In genomic region chr22:22598144-22598543, GRCh38 we compare ENCODE assay signal across 1 cellular context.
TF ChIP-seq lines count a peak whose summit lies in the region.

No MANE protein-coding gene starts in this region.

TF ChIP-seq in K562, 482 proteins besides CTCF, POLR2A, EP300 and RAD21:
- no peak for TF ChIP-seq BRD4 (IDR thresholded peaks at IDR 0.05)
- no peak for TF ChIP-seq ATF1 (CRISPR knock-in tag; IDR thresholded peaks at IDR 0.05)
- TF ChIP-seq ATF1 (tag; IDR thresholded peaks at IDR 0.05): no peak
- no peak for TF ChIP-seq RERE (CRISPR knock-in tag; IDR thresholded peaks at IDR 0.05; ENCODE audit: borderline replicate concordance)
- no peak for TF ChIP-seq ARID3B (CRISPR knock-in tag; IDR thresholded peaks at IDR 0.05; ENCODE audit: borderline replicate concordance)
- TF ChIP-seq ATF6 (CRISPR knock-in tag; IDR thresholded peaks at IDR 0.05): no peak
- TF ChIP-seq RREB1 (CRISPR knock-in tag; IDR thresholded peaks at IDR 0.05): no peak
- no peak for TF ChIP-seq E2F1 (CRISPR knock-in tag; IDR thresholded peaks at IDR 0.05)
- TF ChIP-seq MTA3 (IDR thresholded peaks at IDR 0.05; ENCODE audit: borderline replicate concordance): no peak
- TF ChIP-seq HIVEP1 (CRISPR knock-in tag; IDR thresholded peaks at IDR 0.05): no peak
- no peak for TF ChIP-seq ZSCAN32 (CRISPR knock-in tag; IDR thresholded peaks at IDR 0.05)
- no peak for TF ChIP-seq XRCC4 (IDR thresholded peaks at IDR 0.05; ENCODE audit: extremely low read depth, insufficient read depth, insufficient read length)
- TF ChIP-seq WHSC1 (IDR thresholded peaks at IDR 0.05; ENCODE audit: low read length): no peak
- no peak for TF ChIP-seq TCFL5 (CRISPR knock-in tag; conservative IDR thresholded peaks at IDR 0.05)
- no peak for TF ChIP-seq SIX5 (IDR thresholded peaks at IDR 0.05; ENCODE audit: borderline replicate concordance in 1 of 2, insufficient read depth in 1 of 2, low read depth in 1 of 2, low read length in 2 of 2)
- TF ChIP-seq ZNF184 (CRISPR knock-in tag; IDR thresholded peaks at IDR 0.05): 0 out of 2 replicates have a peak, but pooled peaks have one; percentile 45
- peak; percentile 4; the same call in 1 of the 2 replicates for TF ChIP-seq STAT5A (IDR thresholded peaks at IDR 0.05; ENCODE audit: borderline replicate concordance, low read length)
- no peak for TF ChIP-seq FOXK2 (conservative IDR thresholded peaks at IDR 0.05 in 1 of 2, IDR thresholded peaks at IDR 0.05 in 1 of 2; ENCODE audit: low read depth in 2 of 2)
- no peak for TF ChIP-seq STAT5B (CRISPR knock-in tag; IDR thresholded peaks at IDR 0.05)
- no peak for TF ChIP-seq SMARCC2 (IDR thresholded peaks at IDR 0.05; ENCODE audit: low read depth)
- TF ChIP-seq HDAC6 (IDR thresholded peaks at IDR 0.05; ENCODE audit: low read depth, low read length): no peak
- no peak for TF ChIP-seq RHOXF2B (CRISPR knock-in tag; conservative IDR thresholded peaks at IDR 0.05)
- no peak for TF ChIP-seq POLR3G (IDR thresholded peaks at IDR 0.05; ENCODE audit: extremely low read depth, insufficient read length, insufficient replicate concordance)
- TF ChIP-seq ZNF695 (CRISPR knock-in tag; IDR thresholded peaks at IDR 0.05): no peak
- no peak for TF ChIP-seq SNIP1 (IDR thresholded peaks at IDR 0.05; ENCODE audit: low read depth)
- no peak for TF ChIP-seq MAFF (IDR thresholded peaks at IDR 0.05; ENCODE audit: low read length)
- TF ChIP-seq MLX (CRISPR knock-in tag; conservative IDR thresholded peaks at IDR 0.05): 0 out of 4 replicates have a peak, but pooled peaks of 1 of the 2 experiments have one; percentile 22
- TF ChIP-seq STAT6 (CRISPR knock-in tag; IDR thresholded peaks at IDR 0.05): 0 out of 2 replicates have a peak, but pooled peaks have one; percentile 9
- TF ChIP-seq ZNF347 (CRISPR knock-in tag; IDR thresholded peaks at IDR 0.05; ENCODE audit: low read depth): no peak
- no peak for TF ChIP-seq ZNF436 (CRISPR knock-in tag; IDR thresholded peaks at IDR 0.05)
- TF ChIP-seq GATA2 (CRISPR knock-in tag; IDR thresholded peaks at IDR 0.05): no peak
- TF ChIP-seq E2F4 (CRISPR knock-in tag; IDR thresholded peaks at IDR 0.05; ENCODE audit: low read depth): no peak
- TF ChIP-seq CHD2 (IDR thresholded peaks at IDR 0.05; ENCODE audit: low read depth, low read length): no peak
- no peak for TF ChIP-seq PRMT5 (CRISPR knock-in tag; IDR thresholded peaks at IDR 0.05)
- TF ChIP-seq LCOR (CRISPR knock-in tag; IDR thresholded peaks at IDR 0.05): no peak
